Comparison of ENCODE assay signal across 8 cellular contexts in the genomic region with DNA sequence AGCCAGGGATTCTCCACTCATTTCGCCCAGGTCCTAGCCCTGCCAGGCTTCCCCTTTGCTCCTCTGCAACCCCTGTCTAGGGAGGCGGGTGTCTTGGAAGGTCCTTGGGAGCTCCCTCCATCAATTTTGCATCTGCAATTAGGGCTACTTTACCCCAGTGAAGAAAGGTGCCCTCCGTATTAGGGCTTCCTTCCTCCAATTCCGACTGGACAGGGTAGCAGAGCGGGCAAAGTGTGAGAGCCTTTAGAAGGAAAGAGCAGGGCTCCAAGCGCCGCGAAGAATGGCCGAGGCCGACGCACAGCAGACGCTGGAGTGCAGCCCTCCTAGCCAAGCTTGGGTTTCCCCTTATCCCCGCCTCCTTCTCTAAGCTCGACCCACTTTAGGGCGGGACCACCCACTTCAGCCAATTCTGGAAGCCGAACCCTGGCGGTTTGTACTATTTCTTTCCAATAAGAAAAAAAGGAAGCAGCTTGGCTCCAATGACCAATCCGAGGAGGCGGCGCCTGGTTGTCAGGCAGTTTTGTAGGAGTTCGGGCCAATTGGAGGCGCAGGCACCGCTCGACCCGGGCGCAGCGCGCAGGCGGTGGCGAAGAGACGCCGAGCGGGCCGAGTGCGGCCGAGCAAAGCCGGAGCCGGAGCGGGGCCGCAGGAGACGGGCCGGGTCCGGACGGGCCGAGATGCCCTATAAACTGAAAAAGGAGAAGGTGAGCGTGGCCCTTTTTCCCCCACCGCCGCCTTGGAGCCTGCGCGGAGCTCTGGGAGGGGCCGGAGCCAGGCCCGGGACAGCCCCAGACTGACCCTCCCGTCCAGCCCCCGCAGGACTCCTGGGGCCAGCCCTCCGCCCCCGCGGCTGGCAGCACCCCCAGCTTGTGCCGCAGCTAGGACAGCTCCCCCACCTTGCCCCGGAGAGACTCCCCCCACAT. TPM values are rescaled to one million over a fixed set of nuclear protein-coding genes. Genes with fewer than 3 reads are reported as not detected.
A peak's percentile ranks its signal among the peaks of the same experiment; 100 is the strongest.
DNase-seq lines count a peak whose midpoint lies in the region; ATAC-seq and TF ChIP-seq lines count a peak whose summit lies in the region.

A gene (plus strand): TSS at position 570 of the 923 bp plus-strand sequence. CDS start 108 bp downstream, at position 678.

- CTCF ChIA-PET in activated B cell treated with CpG ODN at 0.5 μM for 24 hours (lab: Charles Lee) = interaction anchor here (0.7 to 1.8 kb wide), 4 partner anchors 25 to 83 kb away, joined by 3 to 7 read pairs (median 4); a partner anchor contains a TSS

- H3K27me3 Mint-ChIP-seq in activated B cell treated with CpG ODN at 0.5 μM for 24 hours (no peaks in the 10 kb centered on the region), immature natural killer cell (ENCODE audit: low read depth in 3 of 3) (peaks cover 0 to 9% (median 2%) of the 10 kb centered on the region in 3 donors)

- H3K9me3 Mint-ChIP-seq in activated B cell treated with CpG ODN at 0.5 μM for 24 hours = no peaks in the 10 kb centered on the region
- no peaks in the 10 kb centered on the region for H3K9me3 Mint-ChIP-seq in immature natural killer cell

- peak; percentile 98 for DNase-seq in AG08395 (ENCODE audit: low spot score)
- DNase-seq in NCI-H345 (lab: John Stamatoyannopoulos, UW) = peak; percentile 99
- DNase-seq in activated B cell treated with CpG ODN at 0.5 μM for 24 hours = peak; percentile 88
- peak; percentile 55 to 100 (median 97) for DNase-seq in caudate nucleus (lab: John Stamatoyannopoulos, UW)
- peak; percentile 97 to 98 (median 98) for DNase-seq in immature natural killer cell
- DNase-seq in smooth muscle cell of the brain vasculature (ENCODE audit: low read depth, low spot score) = peak; percentile 98

- ATAC-seq in HG03196 (IDR thresholded peaks at IDR 0.05; ENCODE audit: unreplicated experiment) = peak; percentile 90
- ATAC-seq in activated B cell treated with CpG ODN at 0.5 μM for 24 hours (ENCODE audit: low read depth) = peak; percentile 95

- TF ChIP-seq POLR2A in GM18951 (IDR thresholded peaks at IDR 0.05; ENCODE audit: extremely low read depth, insufficient read depth, insufficient read length) = peak; percentile 93

- no peak for TF ChIP-seq CTCF in activated B cell treated with CpG ODN at 0.5 μM for 24 hours (IDR thresholded peaks at IDR 0.05)

- peaks cover 44% of the 10 kb centered on the region for H3K4me1 Mint-ChIP-seq in activated B cell treated with CpG ODN at 0.5 μM for 24 hours
- H3K4me1 Mint-ChIP-seq in immature natural killer cell = peaks cover 53 to 62% of the 10 kb centered on the region in 2 donors

- H3K27ac Mint-ChIP-seq in activated B cell treated with CpG ODN at 0.5 μM for 24 hours = peak within 1 kb of the TSS; percentile 88
- peak within 1 kb of the TSS; percentile 95 to 97 (median 96) for H3K27ac Mint-ChIP-seq in immature natural killer cell

- intact Hi-C loops in activated B cell treated with CpG ODN at 0.5 μM for 24 hours (cut with micrococcal nuclease) = loop anchor here (1.0 to 2.0 kb wide), 4 partner anchors 29 to 385 kb away; a partner anchor contains a TSS

- POLR2A ChIA-PET in activated B cell treated with CpG ODN at 0.5 μM for 24 hours (lab: Charles Lee) = interaction anchor here (0.5 to 4.0 kb wide), 38 partner anchors 9 to 1263 kb away, joined by 3 to 67 read pairs (median 4); a partner anchor contains a TSS

- peak within 1 kb of the TSS; percentile 85 for H3K4me3 Mint-ChIP-seq in activated B cell treated with CpG ODN at 0.5 μM for 24 hours
- H3K4me3 Mint-ChIP-seq in immature natural killer cell = peak within 1 kb of the TSS; percentile 83 to 91 (median 87)

- in situ Hi-C loops in GM18951 (cut with MboI; ENCODE audit: low sequenced_read_pairs, unreplicated experiment) = no loop called here

- peak within 1 kb of the TSS; percentile 91 for H3K27ac ChIP-seq in caudate nucleus (ENCODE audit: low read depth, low read length)

- H3K36me3 Mint-ChIP-seq in activated B cell treated with CpG ODN at 0.5 μM for 24 hours (ENCODE audit: low read depth) = peaks cover 13% of the 10 kb centered on the region
- peaks cover 0 to 7% (median 0%) of the 10 kb centered on the region in 3 donors for H3K36me3 Mint-ChIP-seq in immature natural killer cell

RNA-seq across cellular contexts. Expression of the gene that starts here (rescaled TPM):
- total RNA-seq in activated B cell treated with CpG ODN at 0.5 μM for 24 hours = 26.7 and 26.8 TPM in 2 replicates
- 10 to 100 TPM; 17.1 to 29.9 (median 17.7) TPM for polyA plus RNA-seq in immature natural killer cell

Comparison
In these comparisons a context has a peak if more than half of its experiments do, and no peak if none do; other contexts are left out.
1. Peak in every context shown above with its lines: DNase-seq, ATAC-seq and H3K27ac ChIP-seq.